Comparison of ENCODE assay signal across 8 cellular contexts in genomic region chr17:64503821-64504768, GRCh38. TPM values are rescaled to one million over a fixed set of nuclear protein-coding genes. Genes with fewer than 3 reads are reported as not detected.
DNase-seq lines count a peak whose midpoint lies in the region; ATAC-seq, FAIRE-seq and TF ChIP-seq lines count a peak whose summit lies in the region.

No MANE protein-coding gene starts in this region.

- H3K27ac ChIP-seq in A673 (ENCODE audit: low read depth, low read length, poor library complexity, severe bottlenecking) = no peak overlapping the region

- no peaks in the 10 kb centered on the region for H3K27me3 Mint-ChIP-seq in chondrocyte (ENCODE audit: low read depth)

- peak overlapping the region; percentile 90 for H3K4me3 ChIP-seq in A673 (ENCODE audit: low read depth, low read length, poor library complexity, severe bottlenecking)
- peak overlapping the region; percentile 80 for H3K4me3 ChIP-seq in Jurkat, Clone E6-1 (ENCODE audit: low read length)

- no peak for FAIRE-seq in GM12892 (lab: Jason Lieb, UNC)

- H3K9me3 Mint-ChIP-seq in chondrocyte (ENCODE audit: low read depth) = no peaks in the 10 kb centered on the region

- H3K4me3 Mint-ChIP-seq in chondrocyte (ENCODE audit: unreplicated experiment) = peak overlapping the region; percentile 100

- no peak for TF ChIP-seq CTCF in A673 (conservative IDR thresholded peaks at IDR 0.05; ENCODE audit: low read depth, low read length)
- TF ChIP-seq CTCF in chondrocyte (IDR thresholded peaks at IDR 0.05) = no peak

- peaks cover 10% of the 10 kb centered on the region for H3K4me1 ChIP-seq in A673 (ENCODE audit: insufficient read depth, low read length, poor library complexity, severe bottlenecking)

- CTCF ChIA-PET in A673 (lab: Charles Lee) = no interaction called here

- intact Hi-C loops in A673 (cut with micrococcal nuclease; ENCODE audit: unreplicated experiment) = no loop called here

- H3K27me3 ChIP-seq in A673 (replicated peaks; ENCODE audit: insufficient read depth, low read depth, low read length, poor library complexity) = no peaks in the 10 kb centered on the region

- DNase-seq in A673 (ENCODE audit: low spot score) (no peak), chondrocyte (ENCODE audit: low spot score) (no peak), myocyte (ENCODE audit: low read depth) (peak; percentile 18), kidney glomerular epithelial cell (lab: John Stamatoyannopoulos, UW) (no peak), GM12892 (ENCODE audit: insufficient read length) (no peak), dedifferentiated amniotic fluid mesenchymal stem cell (ENCODE audit: extremely low spot score) (no peak)
- no peak for DNase-seq in Jurkat, Clone E6-1 (ENCODE audit: low read depth, low spot score)

- H3K27ac Mint-ChIP-seq in chondrocyte (ENCODE audit: unreplicated experiment) = peak overlapping the region; percentile 100

- no peak for ATAC-seq in GM18867 (IDR thresholded peaks at IDR 0.05; ENCODE audit: unreplicated experiment)

- peaks cover 60% of the 10 kb centered on the region for H3K36me3 Mint-ChIP-seq in chondrocyte (ENCODE audit: low read depth)

- H3K36me3 ChIP-seq in A673 (ENCODE audit: insufficient read depth, low read length, poor library complexity, severe bottlenecking) = peaks cover 64% of the 10 kb centered on the region

- H3K4me1 Mint-ChIP-seq in chondrocyte (ENCODE audit: low read depth) = peaks cover 71% of the 10 kb centered on the region

- BruUV-seq in A673 (replicated peaks; lab: Mats Ljungman, UMichigan) = TSS peak; percentile 17

- TF ChIP-seq POLR2A in GM12892 (IDR thresholded peaks at IDR 0.05; ENCODE audit: low read depth, low read length) = no peak; the same call in 1 of the 2 replicates

- no peaks in the 10 kb centered on the region for H3K9me3 ChIP-seq in A673 (ENCODE audit: low read depth, low read length, poor library complexity, severe bottlenecking)

- POLR2A ChIA-PET in A673 (lab: Charles Lee; ENCODE audit: low non-redundant PET) = interaction anchor here (0.5 to 0.7 kb wide), 2 partner anchors 55 to 96 kb away, joined by 4 to 5 read pairs; no protein-coding TSS in a partner anchor

RNA-seq across cellular contexts. Expression of gene DDX5, which starts 2.0 kb away (rescaled TPM):
- total RNA-seq in A673 (2021) (867 and 911 TPM in 2 replicates), chondrocyte (582 to 747 TPM (median 611 TPM) in 3 replicates), myocyte (300 and 476 TPM in 2 replicates)
- polyA plus RNA-seq in Jurkat, Clone E6-1 (2012; ENCODE audit: insufficient read depth, insufficient read length) = 723 TPM
- polyA plus RNA-seq in myocyte (2012) = 504 TPM
- polyA plus RNA-seq in GM12892 (2012; ENCODE audit: missing spikeins) = 423 TPM

RNA-seq across cellular contexts. Expression of gene CEP95, which starts 2.7 kb away (rescaled TPM):
- 66.8 and 72.9 TPM in 2 replicates for total RNA-seq in A673 (2021)
- polyA plus RNA-seq in Jurkat, Clone E6-1 (2012; ENCODE audit: insufficient read depth, insufficient read length) = 53.7 TPM
- total RNA-seq in chondrocyte = 29.2 to 34.0 TPM (median 29.6 TPM) in 3 replicates
- 23.3 and 24.4 TPM in 2 replicates for total RNA-seq in myocyte
- polyA plus RNA-seq in myocyte (2012) = 19.6 TPM
- 45.2 TPM for polyA plus RNA-seq in GM12892 (2012; ENCODE audit: missing spikeins)

RNA-seq across cellular contexts. Expression of gene POLG2, which starts 7.2 kb away (rescaled TPM):
- total RNA-seq in A673 (2021) (25.6 and 31.5 TPM in 2 replicates), chondrocyte (10.3 to 13.1 TPM (median 11.7 TPM) in 3 replicates), myocyte (10.5 and 14.5 TPM in 2 replicates)
- polyA plus RNA-seq in Jurkat, Clone E6-1 (2012; ENCODE audit: insufficient read depth, insufficient read length) = 34.8 TPM
- 9.3 TPM for polyA plus RNA-seq in myocyte (2012)
- polyA plus RNA-seq in GM12892 (2012; ENCODE audit: missing spikeins) = 24.1 TPM

RNA-seq across cellular contexts. Expression of gene MILR1, which starts 55.2 kb away (rescaled TPM):
- total RNA-seq in A673 (2021) (not detected in 2 replicates), chondrocyte (not detected in 3 replicates), myocyte (14.5 and 21.3 TPM in 2 replicates)
- not detected for polyA plus RNA-seq in Jurkat, Clone E6-1 (2012; ENCODE audit: insufficient read depth, insufficient read length)
- polyA plus RNA-seq in myocyte (2012) = 10.5 TPM
- 0.76 TPM for polyA plus RNA-seq in GM12892 (2012; ENCODE audit: missing spikeins)
